Comparison of ENCODE assay signal across 8 cellular contexts in genomic region chr16:67028167-67028554, GRCh38. TPM values are rescaled to one million over a fixed set of nuclear protein-coding genes. Genes with fewer than 3 reads are reported as not detected.
DNase-seq lines count a peak whose midpoint lies in the region; ATAC-seq and TF ChIP-seq lines count a peak whose summit lies in the region.

No MANE protein-coding gene starts in this region.

- 84 to 85% (median 84%) methylated on average over 6 of the region's 6 CpGs for WGBS in heart left ventricle, 4 donors
- WGBS in aorta, 2 donors, result 73 to 81% methylated on average over 6 of the region's 6 CpGs

- peaks cover 39% of the 10 kb centered on the region for H3K4me1 Mint-ChIP-seq in mesothelial cell of epicardium

- H3K9me3 Mint-ChIP-seq in mesothelial cell of epicardium, result no peaks in the 10 kb centered on the region

- DNase-seq in heart left ventricle (no peak), cardiac septum (ENCODE audit: low spot score) (no peak), breast epithelium (ENCODE audit: low spot score in 2 of 2) (no peak), mesothelial cell of epicardium (ENCODE audit: low spot score in 2 of 2, unreplicated experiment in 2 of 2) (no peak), aorta (no peak), NCI-H345 (lab: John Stamatoyannopoulos, UW) (no peak), sciatic nerve (ENCODE audit: low spot score) (no peak)

- H3K36me3 Mint-ChIP-seq in mesothelial cell of epicardium, result peaks cover 4% of the 10 kb centered on the region

- no peaks in the 10 kb centered on the region for H3K27me3 Mint-ChIP-seq in mesothelial cell of epicardium (ENCODE audit: low read depth)

- ATAC-seq in heart left ventricle, result no peak
- ATAC-seq in aorta (ENCODE audit: low FRiP score), result no peak
- no peak for ATAC-seq in HG02798 (IDR thresholded peaks at IDR 0.05; ENCODE audit: poor library complexity, unreplicated experiment)
- no peak for ATAC-seq in sciatic nerve

- H3K9me3 ChIP-seq in heart left ventricle (no peaks in the 10 kb centered on the region), breast epithelium (no peaks in the 10 kb centered on the region), aorta (ENCODE audit: control insufficient read depth, low read length) (no peaks in the 10 kb centered on the region)

- H3K36me3 ChIP-seq in heart left ventricle (peaks cover 0 to 17% (median 4%) of the 10 kb centered on the region in 9 donors), breast epithelium (no peaks in the 10 kb centered on the region), aorta (ENCODE audit: control insufficient read depth in 1 of 2, insufficient read depth in 2 of 2, low read length in 1 of 2) (no peaks in the 10 kb centered on the region)

- H3K4me3 ChIP-seq in heart left ventricle (peak overlapping the region; percentile 19 to 99 (median 94)), breast epithelium (peak overlapping the region; percentile 90 to 100 (median 96)), aorta (ENCODE audit: low read length in 2 of 2) (peak overlapping the region in 1 of 2 donors; percentile 86)

- H3K27ac ChIP-seq in heart left ventricle (peak overlapping the region; percentile 90 to 100 (median 98)), breast epithelium (peak overlapping the region; percentile 96 to 100), aorta (ENCODE audit: low read depth in 1 of 2, low read length in 2 of 2) (peak overlapping the region; percentile 20 to 90)

- H3K27me3 ChIP-seq in heart left ventricle, result no peaks in the 10 kb centered on the region
- H3K27me3 ChIP-seq in breast epithelium, result no peaks in the 10 kb centered on the region
- H3K27me3 ChIP-seq in aorta (ENCODE audit: control insufficient read depth in 1 of 2, insufficient read depth in 2 of 2, low read length in 1 of 2), result no peaks in the 10 kb centered on the region

- TF ChIP-seq CTCF in heart left ventricle (IDR thresholded peaks at IDR 0.05) (no peak), breast epithelium (IDR thresholded peaks at IDR 0.05) (no peak), mesothelial cell of epicardium (IDR thresholded peaks at IDR 0.05; ENCODE audit: unreplicated experiment) (no peak)

- H3K4me1 ChIP-seq in heart left ventricle (peaks cover 0 to 36% (median 28%) of the 10 kb centered on the region in 12 donors), breast epithelium (peaks cover 5 to 8% of the 10 kb centered on the region in 2 donors), aorta (ENCODE audit: control insufficient read depth in 1 of 2, insufficient read depth in 2 of 2, low read length in 2 of 2) (no peaks in the 10 kb centered on the region)

- TF ChIP-seq POLR2A in heart left ventricle (IDR thresholded peaks at IDR 0.05) (no peak), breast epithelium (IDR thresholded peaks at IDR 0.05) (no peak)

- intact Hi-C loops in heart left ventricle (cut with DNase I) (loop anchor here in 3 of 10 donors (1.0 to 5.0 kb wide), 5 partner anchors 14 to 129 kb away; partner anchors contain the start of genes PHAF1 (in 2 of the 3), FBXL8 (in 1 of the 3) and TRADD (in 1 of the 3)), cardiac septum (cut with DNase I) (loop anchor here (2.0 to 5.0 kb wide), 2 partner anchors 13 to 79 kb away; partner anchors contain the start of gene PHAF1), breast epithelium (cut with DNase I; ENCODE audit: low total_unique reads) (no loop called here), aorta (cut with DNase I) (no loop called here), sciatic nerve (cut with DNase I) (no loop called here)

- H3K4me3 Mint-ChIP-seq in mesothelial cell of epicardium, result peak overlapping the region; percentile 73

- peak overlapping the region; percentile 86 for H3K27ac Mint-ChIP-seq in mesothelial cell of epicardium

RNA-seq across cellular contexts. Expression of gene CBFB, which starts 0.8 kb away (rescaled TPM):
- total RNA-seq in heart left ventricle (10 to 100 TPM; 16.4 to 53.6 (median 28.1) TPM), cardiac septum (33.7 TPM), breast epithelium (10 to 100 TPM; 48.5 to 69.1 (median 52.3) TPM), mesothelial cell of epicardium (69.3 to 82.6 TPM (median 74.6 TPM) in 3 replicates), aorta (10 to 100 TPM; 37.4 to 67.3 TPM), sciatic nerve (60.3 TPM)
- polyA plus RNA-seq in heart left ventricle (10 to 100 TPM; 11.3 to 41.0 TPM), aorta (10 to 100 TPM; 12.0 to 19.9 TPM)

RNA-seq across cellular contexts. Expression of gene CES4A, which starts 39.8 kb away (rescaled TPM):
- total RNA-seq in heart left ventricle (10 to 100 TPM in 2 of 9 donors, 1 to 10 TPM in 7; 3.5 to 26.8 (median 7.1) TPM), cardiac septum (11.9 TPM), breast epithelium (10 to 100 TPM in 2 of 3 donors, 1 to 10 TPM in 1; 9.0 to 19.6 (median 11.1) TPM), mesothelial cell of epicardium (15.9 to 19.6 TPM (median 18.5 TPM) in 3 replicates), aorta (10 to 100 TPM in 1 of 2 donors, 1 to 10 TPM in 1; 5.5 to 14.2 TPM), sciatic nerve (13.2 TPM)
- polyA plus RNA-seq in heart left ventricle (10 to 100 TPM in 1 of 2 donors, 1 to 10 TPM in 1; 8.1 to 16.6 TPM), aorta (10 to 100 TPM in 1 of 2 donors, 1 to 10 TPM in 1; 1.9 to 22.7 TPM)
